ENCODE assay signal across 21 cellular contexts in the genomic region with DNA sequence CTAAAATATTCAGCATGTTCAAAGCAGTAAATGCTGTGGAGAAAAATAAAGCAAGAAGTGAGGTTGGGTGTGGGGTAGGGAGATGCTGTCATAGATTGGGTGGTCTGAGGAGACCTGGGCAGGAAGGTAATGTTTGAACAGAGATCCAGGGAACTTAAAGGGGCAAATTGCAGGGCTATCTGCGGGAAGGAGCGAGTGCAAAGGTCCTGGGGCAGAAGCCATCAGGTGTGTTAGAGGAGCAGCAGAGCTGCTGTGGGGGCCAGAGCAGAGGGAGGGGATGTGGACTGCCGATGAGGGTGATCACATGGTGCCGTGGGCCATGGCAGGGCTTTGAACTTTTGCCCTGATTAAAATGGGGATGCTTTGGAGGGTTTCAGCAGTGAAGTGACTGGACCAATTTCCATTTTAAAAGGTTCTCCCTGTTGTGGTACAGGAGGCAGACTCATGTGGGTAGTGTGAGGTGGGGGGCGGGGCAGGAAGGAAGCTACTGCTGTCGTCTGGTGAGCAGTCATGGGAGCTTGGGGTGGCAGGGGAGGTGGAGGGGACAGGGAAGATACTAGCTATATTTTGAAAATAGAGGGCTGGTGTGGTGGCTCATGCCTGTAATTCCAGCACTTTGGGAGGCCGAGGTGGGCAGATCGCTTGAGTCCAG. TPM values are rescaled to one million over a fixed set of nuclear protein-coding genes. Genes with fewer than 3 reads are reported as not detected.
"Had no signal": no experiment of that assay in that cellular context is flagged by ENCODE, and none has a peak within 500 bp of the region (broad histone marks: within the 10 kb centered on the region; RNA-seq: fewer than 3 reads in every experiment).

No MANE protein-coding gene starts in this region.

- H3K27ac Mint-ChIP-seq: activated naive CD8-positive, alpha-beta T cell; activated T-cell treated with anti-CD3 and anti-CD28 coated beads, Interleukin-2, amount 50 U/mL, for 24 hours; activated T-helper 2 cell treated with anti-CD3 and anti-CD28 coated beads, Interferon-gamma antibody, Interleukin-2, Interleukin-4, amounts not matched to agents 10 μg/mL and 5 μg/mL and 100 μg/mL, durations not matched to agents 14 hours and 24 hours and 36 hours; dendritic cell treated with granulocyte-macrophage colony-stimulating factor and Interleukin-4, amounts not matched to agents 40 ng/mL and 50 ng/mL, for 4 days; mesothelial cell of epicardium; natural killer cell treated with Interleukin-12 subunit alpha and Interleukin-12 subunit beta and Interleukin-15 and Interleukin-18, amount 100 ng/mL, for 72 hours; progenitor cell of endocrine pancreas; stimulated activated effector memory CD8-positive, alpha-beta T cell treated with anti-CD3 and anti-CD28 coated beads, Interleukin-12 subunit alpha, Interleukin-12 subunit beta, amount 100 ng/mL, for 72 hours had no signal

- H3K4me1 Mint-ChIP-seq: mesothelial cell of epicardium; stimulated activated effector memory CD8-positive, alpha-beta T cell treated with anti-CD3 and anti-CD28 coated beads, Interleukin-12 subunit alpha, Interleukin-12 subunit beta, amount 100 ng/mL, for 72 hours had no signal

- H3K4me3 Mint-ChIP-seq: activated naive CD8-positive, alpha-beta T cell; activated T-cell treated with anti-CD3 and anti-CD28 coated beads, Interleukin-2, amount 50 U/mL, for 24 hours; dendritic cell treated with granulocyte-macrophage colony-stimulating factor and Interleukin-4, amounts not matched to agents 40 ng/mL and 50 ng/mL, for 4 days; mesothelial cell of epicardium; natural killer cell treated with Interleukin-12 subunit alpha and Interleukin-12 subunit beta and Interleukin-15 and Interleukin-18, amount 100 ng/mL, for 72 hours; stimulated activated effector memory CD8-positive, alpha-beta T cell treated with anti-CD3 and anti-CD28 coated beads, Interleukin-12 subunit alpha, Interleukin-12 subunit beta, amount 100 ng/mL, for 72 hours had no signal

- H3K36me3 ChIP-seq: cardiac muscle cell, esophagus muscularis mucosa, gastroesophageal sphincter, heart left ventricle, left lung, thoracic aorta had no signal

- H3K4me1 ChIP-seq: esophagus muscularis mucosa, gastroesophageal sphincter, heart left ventricle, left lung had no signal

- H3K27ac ChIP-seq: cardiac muscle cell, esophagus muscularis mucosa, gastroesophageal sphincter, heart left ventricle, left lung, thoracic aorta had no signal

- H3K9me3 Mint-ChIP-seq: activated T-cell treated with anti-CD3 and anti-CD28 coated beads, Interleukin-2, amount 50 U/mL, for 24 hours; activated T-helper 2 cell treated with anti-CD3 and anti-CD28 coated beads, Interferon-gamma antibody, Interleukin-2, Interleukin-4, amounts not matched to agents 10 μg/mL and 5 μg/mL and 100 μg/mL, durations not matched to agents 14 hours and 24 hours and 36 hours; dendritic cell treated with granulocyte-macrophage colony-stimulating factor and Interleukin-4, amounts not matched to agents 40 ng/mL and 50 ng/mL, for 4 days; mesothelial cell of epicardium; natural killer cell treated with Interleukin-12 subunit alpha and Interleukin-12 subunit beta and Interleukin-15 and Interleukin-18, amount 100 ng/mL, for 72 hours; stimulated activated effector memory CD8-positive, alpha-beta T cell treated with anti-CD3 and anti-CD28 coated beads, Interleukin-12 subunit alpha, Interleukin-12 subunit beta, amount 100 ng/mL, for 72 hours had no signal

- H3K36me3 Mint-ChIP-seq: activated naive CD8-positive, alpha-beta T cell; mesothelial cell of epicardium; natural killer cell treated with Interleukin-12 subunit alpha and Interleukin-12 subunit beta and Interleukin-15 and Interleukin-18, amount 100 ng/mL, for 72 hours; stimulated activated effector memory CD8-positive, alpha-beta T cell treated with anti-CD3 and anti-CD28 coated beads, Interleukin-12 subunit alpha, Interleukin-12 subunit beta, amount 100 ng/mL, for 72 hours had no signal

- DNase-seq: activated CD4-positive, alpha-beta T cell treated with anti-CD3 and anti-CD28 coated beads, Interleukin-2, amount 50 U/mL, for 1 hour; activated T-cell treated with anti-CD3 and anti-CD28 coated beads, Interleukin-2, amount 50 U/mL, for 24 hours; amygdala; effector CD8-positive, alpha-beta T cell; heart left ventricle; left lung; right cardiac atrium; stimulated activated CD4-positive, alpha-beta T cell treated with anti-CD3 and anti-CD28 coated beads, Interleukin-4, amount 100 ng/mL, for 1 hour; SW 1271 had no signal

- H3K27me3 ChIP-seq: cardiac muscle cell had no signal

- ATAC-seq: gastroesophageal sphincter; heart left ventricle; left lung; right cardiac atrium; stimulated activated effector memory CD8-positive, alpha-beta T cell treated with anti-CD3 and anti-CD28 coated beads, Interleukin-12 subunit alpha, Interleukin-12 subunit beta, amount 100 ng/mL, for 72 hours had no signal

- H3K4me3 ChIP-seq: cardiac muscle cell, esophagus muscularis mucosa, gastroesophageal sphincter, heart left ventricle, left lung, thoracic aorta had no signal

- FAIRE-seq: endothelial cell of umbilical vein had no signal

- H3K9me3 ChIP-seq: heart left ventricle, left lung, thoracic aorta had no signal

RNA-seq across cellular contexts. Expression of a gene that starts 24.0 kb away (rescaled TPM):
- total RNA-seq: activated T-helper 2 cell treated with anti-CD3 and anti-CD28 coated beads, Interferon-gamma antibody, Interleukin-2, Interleukin-4, amounts not matched to agents 10 μg/mL and 5 μg/mL and 100 μg/mL, durations not matched to agents 14 hours and 24 hours and 36 hours; natural killer cell treated with Interleukin-12 subunit alpha and Interleukin-12 subunit beta and Interleukin-15 and Interleukin-18, amount 100 ng/mL, for 72 hours had no signal
